ENCODE assay signal across 9 cellular contexts in the genomic region with DNA sequence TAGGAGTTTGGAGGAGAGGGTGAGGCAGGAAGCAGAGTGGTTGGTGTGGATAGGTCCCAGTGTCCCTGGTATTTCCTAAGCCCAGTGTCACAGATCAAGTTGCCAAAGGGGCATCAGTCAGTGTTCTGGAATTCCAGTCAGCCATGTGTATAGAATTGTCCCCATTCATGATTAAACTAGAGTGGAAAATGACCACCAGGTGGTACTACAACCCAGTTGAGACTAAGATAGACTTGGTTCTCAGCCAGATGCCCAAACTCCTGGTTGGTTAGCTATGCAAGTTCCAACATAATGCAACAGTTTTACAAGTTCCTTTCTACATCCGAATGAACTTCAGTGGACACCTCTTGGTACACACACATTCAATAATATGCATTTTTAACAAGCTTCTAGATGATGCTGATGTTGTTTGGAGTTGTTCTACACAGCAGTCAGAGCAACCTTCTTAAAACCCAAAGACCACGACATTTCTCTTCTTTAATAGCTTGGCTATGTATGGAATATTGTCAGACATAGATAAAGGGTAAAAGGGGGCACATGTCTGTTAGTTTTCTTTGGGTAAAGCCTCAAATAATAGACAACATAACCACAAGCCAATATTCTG. TPM values are rescaled to one million over a fixed set of nuclear protein-coding genes. Genes with fewer than 3 reads are reported as not detected.
A peak's percentile ranks its signal among the peaks of the same experiment; 100 is the strongest.
DNase-seq lines count a peak whose midpoint lies in the region; ATAC-seq and TF ChIP-seq lines count a peak whose summit lies in the region.
"Had no signal": no experiment of that assay in that cellular context is flagged by ENCODE, and none has a peak within 500 bp of the region (broad histone marks: within the 10 kb centered on the region; RNA-seq: fewer than 3 reads in every experiment).

No MANE protein-coding gene starts in this region.

- H3K27me3 ChIP-seq in H9 (ENCODE audit: insufficient read depth, low read length): no peaks in the 10 kb centered on the region

- H4K8ac ChIP-seq in H9 (replicated peaks; ENCODE audit: insufficient read length, low read depth, low read length): no peak overlapping the region

- H4K20me1 ChIP-seq in H9 (ENCODE audit: control insufficient read depth, insufficient read depth, insufficient read length): no peaks in the 10 kb centered on the region

- no peak overlapping the region for H3T11ph ChIP-seq in H9 (ENCODE audit: low read length)

- H2AK5ac ChIP-seq in H9 (ENCODE audit: insufficient read length, low read length): no peak overlapping the region

- no CpG with 5 or more reads among the region's 2 CpGs for WGBS in H9 (ENCODE audit: extremely low coverage, insufficient read length, low lambda C conversion rate)

- peaks cover 0 to 2% of the 10 kb centered on the region in 2 experiments; a peak in 2 of 4 replicates for H3K4me1 Mint-ChIP-seq in H9

- no peaks in the 10 kb centered on the region for H3K4me1 ChIP-seq in H9 (ENCODE audit: insufficient read depth, low read length)

- no peak for DNase-seq in activated CD4-positive, CD25-positive, alpha-beta regulatory T cell (lab: John Stamatoyannopoulos, UW)
- peak; percentile 43 for DNase-seq in H9
- DNase-seq in NCI-H146 (lab: John Stamatoyannopoulos, UW): peak; percentile 83
- DNase-seq in T-helper 1 cell: peak in 3 of 5 donors; percentile 13 to 28 (median 26)
- DNase-seq in fibroblast of the aortic adventitia (ENCODE audit: low read depth): peak; percentile 88
- DNase-seq in occipital lobe (lab: John Stamatoyannopoulos, UW): peak; percentile 2

- no peak overlapping the region for H2BK12ac ChIP-seq in H9 (ENCODE audit: insufficient read length, low read depth, low read length)

- no peak overlapping the region for H4K5ac ChIP-seq in H9 (ENCODE audit: insufficient read length, low read depth, low read length)

- H3K4ac ChIP-seq in H9 (ENCODE audit: low read depth, low read length): no peak overlapping the region

- no peak overlapping the region for H2BK5ac ChIP-seq in H9 (ENCODE audit: insufficient read length, low read length)

- ATAC-seq in activated CD4-positive, CD25-positive, alpha-beta regulatory T cell treated with anti-CD3 and anti-CD28 coated beads, Interleukin-2, amount 50 U/mL, for 24 hours: peak; percentile 56 to 60
- no peak for ATAC-seq in GM19463 (IDR thresholded peaks at IDR 0.05; ENCODE audit: unreplicated experiment)

- no peak overlapping the region for H2BK15ac ChIP-seq in H9 (ENCODE audit: low read depth, low read length)

- no peak overlapping the region for H2BK120ac ChIP-seq in H9 (ENCODE audit: low read depth, low read length, poor library complexity, severe bottlenecking)

- no peaks in the 10 kb centered on the region for H3K79me2 ChIP-seq in H9 (ENCODE audit: insufficient read depth, low read length)

- H3K9me3 Mint-ChIP-seq in H9: no peaks in the 10 kb centered on the region
- H3K9me3 Mint-ChIP-seq: dendritic cell treated with granulocyte-macrophage colony-stimulating factor and Interleukin-4, amounts not matched to agents 40 ng/mL and 50 ng/mL, for 4 days had no signal

- no peak overlapping the region for H3K4me3 ChIP-seq in fibroblast of the aortic adventitia (ENCODE audit: low read depth, low read length)

- no peak overlapping the region for H3K23ac ChIP-seq in H9 (ENCODE audit: insufficient read length, low read depth, low read length)

- H4K91ac ChIP-seq in H9 (ENCODE audit: insufficient read length, low read depth, low read length): no peak overlapping the region

- TF ChIP-seq CTCF in H9 (conservative IDR thresholded peaks at IDR 0.05): peak; percentile 75
- TF ChIP-seq CTCF in fibroblast of the aortic adventitia (IDR thresholded peaks at IDR 0.05; ENCODE audit: insufficient read depth, low read length): peak; percentile 58

- H3K9ac ChIP-seq in H9 (ENCODE audit: extremely low read depth, insufficient read length, low read length): no peak overlapping the region

- H3K18ac ChIP-seq in H9 (ENCODE audit: insufficient read length, low read depth, low read length): no peak overlapping the region

- peak overlapping the region in 1 of 3 experiments; percentile 72; a peak in 1 of 7 replicates for H3K27ac Mint-ChIP-seq in H9
- H3K27ac Mint-ChIP-seq: dendritic cell treated with granulocyte-macrophage colony-stimulating factor and Interleukin-4, amounts not matched to agents 40 ng/mL and 50 ng/mL, for 4 days had no signal

- H3K4me2 ChIP-seq in H9 (ENCODE audit: insufficient read depth, insufficient read length, low read length): no peak overlapping the region

- H3K27ac ChIP-seq in H9 (ENCODE audit: insufficient read length, low read depth, low read length): no peak overlapping the region

- no peak overlapping the region for H3K4me3 Mint-ChIP-seq in H9
- H3K4me3 Mint-ChIP-seq: dendritic cell treated with granulocyte-macrophage colony-stimulating factor and Interleukin-4, amounts not matched to agents 40 ng/mL and 50 ng/mL, for 4 days had no signal

- H3K23me2 ChIP-seq in H9 (ENCODE audit: insufficient read length, low read depth, low read length, poor library complexity, severe bottlenecking): no peaks in the 10 kb centered on the region

- peaks cover 2% of the 10 kb centered on the region for H3K27me3 Mint-ChIP-seq in H9 (ENCODE audit: low read depth)

- no peaks in the 10 kb centered on the region for H3K36me3 Mint-ChIP-seq in H9 (ENCODE audit: insufficient read depth in 1 of 3, low read depth in 3 of 3)

- no peaks in the 10 kb centered on the region for H3K9me3 ChIP-seq in H9 (ENCODE audit: control insufficient read depth, low read depth, low read length)

- H2AFZ ChIP-seq in H9 (ENCODE audit: low read length): no peak overlapping the region

- no peak overlapping the region for H3K56ac ChIP-seq in H9 (ENCODE audit: insufficient read length, low read depth, low read length)

- no peaks in the 10 kb centered on the region for H3K79me1 ChIP-seq in H9 (ENCODE audit: insufficient read depth, low read depth, low read length, poor library complexity, severe bottlenecking)

- no peak overlapping the region for H3K14ac ChIP-seq in H9 (ENCODE audit: insufficient read depth, low read length)

- H2BK20ac ChIP-seq in H9 (ENCODE audit: low read depth, low read length, poor library complexity, severe bottlenecking): no peak overlapping the region

RNA-seq across cellular contexts. Expression of gene ATR, which starts 8.4 kb away (rescaled TPM):
- total RNA-seq in H9 (2021): 15.6 and 15.8 TPM in 2 replicates
- total RNA-seq in fibroblast of the aortic adventitia (ENCODE audit: low replicate concordance): 19.4 and 37.6 TPM in 2 replicates
- total RNA-seq in occipital lobe: 39.1 TPM

RNA-seq across cellular contexts. Expression of gene PLS1, which starts 9.3 kb away (rescaled TPM):
- 20.0 and 20.4 TPM in 2 replicates for total RNA-seq in H9 (2021)
- 0.99 and 2.0 TPM in 2 replicates for total RNA-seq in fibroblast of the aortic adventitia (ENCODE audit: low replicate concordance)
- 3.1 TPM for total RNA-seq in occipital lobe

Comparison
In these comparisons a context has a peak if more than half of its experiments do, and no peak if none do; other contexts are left out.
1. DNase-seq: peak in H9 (single experiment), NCI-H146 (single experiment), T-helper 1 cell (3 of 5), fibroblast of the aortic adventitia (single experiment) and occipital lobe (single experiment); none in activated CD4-positive, CD25-positive, alpha-beta regulatory T cell (0 of 4).